Comparison of ENCODE assay signal across 9 cellular contexts in the genomic region with DNA sequence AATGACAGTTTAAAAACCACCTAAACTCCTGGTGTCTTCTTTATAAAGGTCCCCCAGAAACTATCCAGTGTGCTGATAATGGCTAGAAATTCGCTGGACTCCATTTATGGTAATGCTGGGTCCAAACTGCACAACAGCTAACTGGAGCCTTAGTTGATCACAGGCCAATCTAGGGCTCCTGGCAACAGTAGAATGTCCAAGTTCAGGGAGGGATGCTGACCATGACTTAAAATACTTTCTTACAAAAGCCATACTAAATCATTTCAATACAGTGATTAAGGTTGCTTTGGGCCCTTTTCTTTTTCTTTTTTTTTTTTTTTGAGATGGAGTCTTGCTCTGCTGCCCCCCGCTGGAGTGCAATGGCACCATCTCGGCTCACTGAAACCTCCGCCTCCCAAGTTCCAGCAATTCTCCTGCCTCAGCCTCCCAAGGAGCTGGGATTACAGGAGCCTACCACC. TPM values are rescaled to one million over a fixed set of nuclear protein-coding genes. Genes with fewer than 3 reads are reported as not detected.
A peak's percentile ranks its signal among the peaks of the same experiment; 100 is the strongest.
DNase-seq lines count a peak whose midpoint lies in the region; ATAC-seq, FAIRE-seq and TF ChIP-seq lines count a peak whose summit lies in the region.
"Had no signal": no experiment of that assay in that cellular context is flagged by ENCODE, and none has a peak within 500 bp of the region (broad histone marks: within the 10 kb centered on the region; RNA-seq: fewer than 3 reads in every experiment).

No MANE protein-coding gene starts in this region.

- no peaks in the 10 kb centered on the region for H3K4me1 ChIP-seq in A549
- no peaks in the 10 kb centered on the region for H3K4me1 ChIP-seq in hepatocyte (ENCODE audit: insufficient read depth)
- no peaks in the 10 kb centered on the region for H3K4me1 ChIP-seq in CD8-positive, alpha-beta T cell (ENCODE audit: insufficient read depth, low read length)

- H3K36me3 ChIP-seq in hepatocyte (replicated peaks; ENCODE audit: insufficient read depth, low read depth) = no peaks in the 10 kb centered on the region
- H3K36me3 ChIP-seq in CD8-positive, alpha-beta T cell (ENCODE audit: insufficient read depth, low read length) = no peaks in the 10 kb centered on the region

- no peaks in the 10 kb centered on the region for H4K20me1 ChIP-seq in hepatocyte (ENCODE audit: insufficient read depth, poor library complexity, severe bottlenecking)

- FAIRE-seq in A549 (lab: Jason Lieb, UNC) = no peak

- no peaks in the 10 kb centered on the region for H3K4me1 Mint-ChIP-seq in CD8-positive, alpha-beta T cell (ENCODE audit: low read depth)
- H3K4me1 Mint-ChIP-seq in stimulated activated effector memory CD8-positive, alpha-beta T cell treated with anti-CD3 and anti-CD28 coated beads, Interleukin-12 subunit alpha, Interleukin-12 subunit beta, amount 100 ng/mL, for 72 hours = peaks cover 15% of the 10 kb centered on the region

- no peak overlapping the region for H2AFZ ChIP-seq in hepatocyte

- H3K4me2 ChIP-seq in A549 (no peak overlapping the region), hepatocyte (no peak overlapping the region)

- no peaks in the 10 kb centered on the region for H3K9me3 Mint-ChIP-seq in CD8-positive, alpha-beta T cell
- H3K9me3 Mint-ChIP-seq in stimulated activated effector memory CD8-positive, alpha-beta T cell treated with anti-CD3 and anti-CD28 coated beads, Interleukin-12 subunit alpha, Interleukin-12 subunit beta, amount 100 ng/mL, for 72 hours = no peaks in the 10 kb centered on the region
- H3K9me3 Mint-ChIP-seq: activated naive CD8-positive, alpha-beta T cell treated with anti-CD3 and anti-CD28 coated beads, Interleukin-2, amount 10 ng/mL, durations not matched to agents 7 days and 5 days had no signal

- H3K4me3 ChIP-seq in A549 (no peak overlapping the region), hepatocyte (no peak overlapping the region)
- no peak overlapping the region for H3K4me3 ChIP-seq in CD8-positive, alpha-beta T cell (ENCODE audit: low read depth, low read length)

- H3K79me2 ChIP-seq in hepatocyte = no peaks in the 10 kb centered on the region

- 68% methylated on average over 4 of the region's 4 CpGs for WGBS in A549 (ENCODE audit: missing lambda C conversion rate)
- 79% methylated on average over 4 of the region's 4 CpGs for WGBS in hepatocyte (ENCODE audit: low lambda C conversion rate, missing lambda C conversion rate)

- no peak overlapping the region for H3K27ac Mint-ChIP-seq in CD8-positive, alpha-beta T cell
- no peak overlapping the region for H3K27ac Mint-ChIP-seq in stimulated activated effector memory CD8-positive, alpha-beta T cell treated with anti-CD3 and anti-CD28 coated beads, Interleukin-12 subunit alpha, Interleukin-12 subunit beta, amount 100 ng/mL, for 72 hours
- H3K27ac Mint-ChIP-seq: activated naive CD8-positive, alpha-beta T cell treated with anti-CD3 and anti-CD28 coated beads, Interleukin-2, amount 10 ng/mL, durations not matched to agents 7 days and 5 days had no signal

- POLR2A ChIA-PET in A549 (lab: Yijun Ruan, JAX) (no interaction called here), GM10248 (lab: Yijun Ruan, JAX) (no interaction called here)
- POLR2A ChIA-PET in CD8-positive, alpha-beta T cell (lab: Charles Lee) = no interaction called here

- H3K27ac ChIP-seq in A549 (no peak overlapping the region), hepatocyte (no peak overlapping the region)
- H3K27ac ChIP-seq in CD8-positive, alpha-beta T cell (ENCODE audit: low read depth, low read length) = no peak overlapping the region

- TF ChIP-seq CTCF in A549 (IDR thresholded peaks at IDR 0.05) (peak; percentile 44), GM10248 (IDR thresholded peaks at IDR 0.05; ENCODE audit: control extremely low read depth, extremely low read depth, low read depth, missing control alignments) (peak; percentile 32), hepatocyte (IDR thresholded peaks at IDR 0.05; ENCODE audit: poor library complexity) (peak; percentile 42)
- no peak for TF ChIP-seq CTCF in CD8-positive, alpha-beta T cell (IDR thresholded peaks at IDR 0.05)

- H3K4me3 Mint-ChIP-seq in CD8-positive, alpha-beta T cell = no peak overlapping the region
- H3K4me3 Mint-ChIP-seq in stimulated activated effector memory CD8-positive, alpha-beta T cell treated with anti-CD3 and anti-CD28 coated beads, Interleukin-12 subunit alpha, Interleukin-12 subunit beta, amount 100 ng/mL, for 72 hours = no peak overlapping the region
- H3K4me3 Mint-ChIP-seq: activated naive CD8-positive, alpha-beta T cell treated with anti-CD3 and anti-CD28 coated beads, Interleukin-2, amount 10 ng/mL, durations not matched to agents 7 days and 5 days had no signal

- DNase-seq in A549 (ENCODE audit: low read depth in 1 of 2, low spot score in 1 of 2) (peak in 1 of 2 experiments; percentile 20), GM10248 (ENCODE audit: extremely low spot score) (no peak), hepatocyte (ENCODE audit: low spot score) (no peak), T1000 (lab: John Stamatoyannopoulos, UW) (no peak), AG08395 (ENCODE audit: low spot score) (no peak)
- DNase-seq in CD8-positive, alpha-beta T cell = no peak
- no peak for DNase-seq in stimulated activated effector memory CD8-positive, alpha-beta T cell treated with anti-CD3 and anti-CD28 coated beads, Interleukin-12 subunit alpha, Interleukin-12 subunit beta, amount 100 ng/mL, for 72 hours (ENCODE audit: low spot score in 2 of 2)
- DNase-seq: activated naive CD8-positive, alpha-beta T cell treated with anti-CD3 and anti-CD28 coated beads, Interleukin-2, amount 10 ng/mL, durations not matched to agents 7 days and 5 days had no signal

- H3K9me2 ChIP-seq in hepatocyte (replicated peaks; ENCODE audit: insufficient read depth) = no peaks in the 10 kb centered on the region

- TF ChIP-seq RAD21 in A549 (conservative IDR thresholded peaks at IDR 0.05 in 1 of 2, IDR thresholded peaks at IDR 0.05 in 1 of 2) = peak; percentile 29; a peak in 3 of 5 replicates

- no peak for TF ChIP-seq EP300 in A549 (IDR thresholded peaks at IDR 0.05)

- H3K9me3 ChIP-seq in A549 (no peaks in the 10 kb centered on the region), hepatocyte (ENCODE audit: low read depth) (no peaks in the 10 kb centered on the region)
- H3K9me3 ChIP-seq in CD8-positive, alpha-beta T cell (ENCODE audit: low read length) = no peaks in the 10 kb centered on the region

- intact Hi-C loops in CD8-positive, alpha-beta T cell (cut with DNase I, micrococcal nuclease) = loop anchor here in 1 of 2 experiments (5.0 kb wide), 1 partner anchor 205 kb away; no protein-coding TSS in a partner anchor

- no peaks in the 10 kb centered on the region for H3K27me3 ChIP-seq in hepatocyte
- no peaks in the 10 kb centered on the region for H3K27me3 ChIP-seq in CD8-positive, alpha-beta T cell (ENCODE audit: insufficient read depth, low read length)

- ATAC-seq in A549 (peak in 1 of 2 experiments; percentile 76; a peak in 3 of 6 replicates), SK-N-SH treated with all-trans-retinoic acid at 6 μM for 48 hours (peak; percentile 78)
- ATAC-seq in CD8-positive, alpha-beta T cell = no peak
- ATAC-seq in stimulated activated effector memory CD8-positive, alpha-beta T cell treated with anti-CD3 and anti-CD28 coated beads, Interleukin-12 subunit alpha, Interleukin-12 subunit beta, amount 100 ng/mL, for 72 hours = no peak

- H3K36me3 Mint-ChIP-seq in CD8-positive, alpha-beta T cell = peaks cover 25% of the 10 kb centered on the region
- H3K36me3 Mint-ChIP-seq in stimulated activated effector memory CD8-positive, alpha-beta T cell treated with anti-CD3 and anti-CD28 coated beads, Interleukin-12 subunit alpha, Interleukin-12 subunit beta, amount 100 ng/mL, for 72 hours = peaks cover 12% of the 10 kb centered on the region

- no peaks in the 10 kb centered on the region for H3K27me3 Mint-ChIP-seq in CD8-positive, alpha-beta T cell (ENCODE audit: low read depth)
- H3K27me3 Mint-ChIP-seq: activated naive CD8-positive, alpha-beta T cell treated with anti-CD3 and anti-CD28 coated beads, Interleukin-2, amount 10 ng/mL, durations not matched to agents 7 days and 5 days had no signal

- TF ChIP-seq POLR2A in A549 (IDR thresholded peaks at IDR 0.05; ENCODE audit: low read length) = no peak

- CTCF ChIA-PET in A549 (lab: Yijun Ruan, JAX) (interaction anchor here (0.6 to 2.5 kb wide), 8 partner anchors 9 to 686 kb away, joined by 3 to 9 read pairs (median 3); no protein-coding TSS in a partner anchor), GM10248 (lab: Yijun Ruan, JAX) (interaction anchor here (12.2 kb wide), 1 partner anchor 12 kb away, joined by 129 read pairs; a partner anchor contains a TSS)
- CTCF ChIA-PET in CD8-positive, alpha-beta T cell (lab: Charles Lee) = interaction anchor here (1.5 to 6.0 kb wide), 2 partner anchors 13 to 132 kb away, joined by 5 to 40 read pairs; a partner anchor contains a TSS

TF ChIP-seq in A549, 52 proteins besides CTCF, POLR2A, EP300 and RAD21:
- TF ChIP-seq KDM5A (IDR thresholded peaks at IDR 0.05) = no peak
- TF ChIP-seq RCOR1 (IDR thresholded peaks at IDR 0.05; ENCODE audit: low read depth, low read length) = no peak
- 0 out of 3 replicates have a peak, but pooled peaks have one; percentile 30 for TF ChIP-seq SMC3 (IDR thresholded peaks at IDR 0.05)
- TF ChIP-seq HOXB5 (CRISPR knock-in tag; IDR thresholded peaks at IDR 0.05) = no peak
- no peak for TF ChIP-seq ZNF302 (CRISPR knock-in tag; IDR thresholded peaks at IDR 0.05)

TF ChIP-seq in SK-N-SH treated with all-trans-retinoic acid at 6 μM for 48 hours, 23 proteins besides CTCF, POLR2A, EP300 and RAD21 (continues in another document):
- no peak for TF ChIP-seq PPARA (CRISPR knock-in tag; IDR thresholded peaks at IDR 0.05; ENCODE audit: borderline replicate concordance)
- no peak for TF ChIP-seq ZNF70 (CRISPR knock-in tag; IDR thresholded peaks at IDR 0.05)
- TF ChIP-seq ISL1 (CRISPR knock-in tag; IDR thresholded peaks at IDR 0.05) = no peak
- no peak for TF ChIP-seq ARNTL (CRISPR knock-in tag; IDR thresholded peaks at IDR 0.05; ENCODE audit: borderline replicate concordance, low read depth)
- TF ChIP-seq ZFP3 (CRISPR knock-in tag; IDR thresholded peaks at IDR 0.05) = no peak
- TF ChIP-seq TCF4 (CRISPR knock-in tag; IDR thresholded peaks at IDR 0.05; ENCODE audit: borderline replicate concordance) = no peak

RNA-seq across cellular contexts. Expression of a gene that starts 14.5 kb away (rescaled TPM):
- polyA plus RNA-seq in A549 (2011; rRNA removed) (4.1 and 4.7 TPM in 2 replicates), A549 (2017; fragmentation: RNase III; extraction: RNeasy Plus Mini Kit Qiagen cat#74134 plus additional on column Dnase treatment) (2.4 to 3.1 TPM (median 2.8 TPM) in 3 replicates), hepatocyte (4.9 and 7.8 TPM in 2 replicates)
- 1.5 and 2.1 TPM in 2 replicates for polyA plus RNA-seq in A549 (2012; cell fraction: cytosol; rRNA removed)
- 3.1 and 4.1 TPM in 2 replicates for polyA plus RNA-seq in A549 (2012; cell fraction: nucleus; rRNA removed)
- 6.7 and 7.3 TPM in 2 replicates for polyA minus RNA-seq in A549 (2011; rRNA and poly(A)+ RNA removed)
- total RNA-seq in hepatocyte = 10.2 TPM in 2 replicates
- 1 to 10 TPM; 7.9 to 9.0 TPM for total RNA-seq in CD8-positive, alpha-beta T cell
